25 cellular contexts compared by ENCODE assay signal in the genomic region with DNA sequence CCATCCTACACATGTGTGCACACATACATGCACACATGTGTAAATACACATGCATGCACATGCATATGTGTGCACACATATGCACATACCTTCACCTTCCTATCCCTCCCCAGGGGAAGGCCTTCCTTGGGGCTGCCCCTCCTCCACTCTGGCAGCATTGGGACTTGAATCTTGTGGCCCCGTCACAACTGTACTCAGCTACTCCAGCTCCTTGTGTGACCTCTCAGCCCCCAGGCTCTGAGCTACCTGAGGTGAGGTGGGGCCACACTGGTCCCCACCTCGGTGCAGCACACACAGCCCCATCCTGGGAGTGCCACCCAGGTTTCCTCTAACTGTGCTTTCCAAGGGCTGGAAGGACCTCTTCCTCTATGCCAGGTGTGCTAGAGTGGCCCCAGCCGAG.
"Had no signal": no experiment of that assay in that cellular context is flagged by ENCODE, and none has a peak within 500 bp of the region (broad histone marks: within the 10 kb centered on the region; RNA-seq: fewer than 3 reads in every experiment).

No MANE protein-coding gene starts in this region.

- H3K4me1 Mint-ChIP-seq: central memory CD8-positive, alpha-beta T cell; neural crest cell had no signal

- H3K4me3 ChIP-seq: esophagus squamous epithelium, heart right ventricle, testis, transverse colon, uterus had no signal

- H3K27me3 Mint-ChIP-seq: activated CD8-positive, alpha-beta T cell treated with anti-CD3 and anti-CD28 coated beads for 36 hours; central memory CD8-positive, alpha-beta T cell had no signal

- H3K9me3 Mint-ChIP-seq: central memory CD8-positive, alpha-beta T cell had no signal

- H3K4me3 Mint-ChIP-seq: activated CD8-positive, alpha-beta T cell treated with anti-CD3 and anti-CD28 coated beads for 36 hours; central memory CD8-positive, alpha-beta T cell; naive thymus-derived CD4-positive, alpha-beta T cell; neural crest cell; T-helper 1 cell treated with Interleukin-12 subunit alpha and Interleukin-12 subunit beta and Interleukin-4 antibody, amounts not matched to agents 30 μg/mL and 1 μg/mL, for 36 hours; WTC11 had no signal

- H3K4me1 ChIP-seq: testis, transverse colon, uterus had no signal

- H3K9me3 ChIP-seq: esophagus squamous epithelium, testis, transverse colon, uterus had no signal

- H3K27ac Mint-ChIP-seq: activated CD8-positive, alpha-beta T cell treated with anti-CD3 and anti-CD28 coated beads for 36 hours; activated naive CD4-positive, alpha-beta T cell treated with anti-CD3 and anti-CD28 coated beads, Interleukin-2, amount 50 U/mL, for 72 hours; T-helper 1 cell treated with Interleukin-12 subunit alpha and Interleukin-12 subunit beta and Interleukin-4 antibody, amounts not matched to agents 30 μg/mL and 1 μg/mL, for 36 hours had no signal

- H3K36me3 ChIP-seq: esophagus squamous epithelium, heart right ventricle, transverse colon, uterus had no signal

- H3K27ac ChIP-seq: epithelial cell of prostate, esophagus squamous epithelium, heart right ventricle, testis, transverse colon, uterus had no signal

- DNase-seq: activated CD4-positive, alpha-beta T cell treated with anti-CD3 and anti-CD28 coated beads, Interleukin-2, amount 50 U/mL, for 1 hour; activated CD8-positive, alpha-beta T cell treated with anti-CD3 and anti-CD28 coated beads for 36 hours; activated naive CD4-positive, alpha-beta T cell; activated T-cell treated with anti-CD3 and anti-CD28 coated beads, Interleukin-2, amount 50 U/mL, for 48 hours; effector CD8-positive, alpha-beta T cell; esophagus squamous epithelium; foreskin melanocyte; heart right ventricle; left ventricle myocardium superior; midbrain; naive thymus-derived CD4-positive, alpha-beta T cell; occipital lobe; stimulated activated CD4-positive, alpha-beta T cell treated with anti-CD3 and anti-CD28 coated beads, Interleukin-12 subunit alpha, Interleukin-12 subunit beta, amount 100 ng/mL, for 4 hours; stimulated activated CD4-positive, alpha-beta T cell treated with anti-CD3 and anti-CD28 coated beads, Interleukin-4, amount 100 ng/mL, for 1 hour; stimulated activated naive CD8-positive, alpha-beta T cell treated with anti-CD3 and anti-CD28 coated beads, Interleukin-15, Interleukin-2, amounts not matched to agents 100 U/mL and 50 U/mL, for 24 hours; T1000; testis; transverse colon; uterus had no signal

- H3K27me3 ChIP-seq: esophagus squamous epithelium, heart right ventricle, testis, transverse colon, uterus had no signal

- ATAC-seq: activated CD8-positive, alpha-beta T cell treated with anti-CD3 and anti-CD28 coated beads for 36 hours; activated naive CD4-positive, alpha-beta T cell treated with anti-CD3 and anti-CD28 coated beads, Interleukin-2, amount 50 U/mL, for 72 hours; WTC11 had no signal
